13 cellular contexts compared by ENCODE assay signal in the genomic region with DNA sequence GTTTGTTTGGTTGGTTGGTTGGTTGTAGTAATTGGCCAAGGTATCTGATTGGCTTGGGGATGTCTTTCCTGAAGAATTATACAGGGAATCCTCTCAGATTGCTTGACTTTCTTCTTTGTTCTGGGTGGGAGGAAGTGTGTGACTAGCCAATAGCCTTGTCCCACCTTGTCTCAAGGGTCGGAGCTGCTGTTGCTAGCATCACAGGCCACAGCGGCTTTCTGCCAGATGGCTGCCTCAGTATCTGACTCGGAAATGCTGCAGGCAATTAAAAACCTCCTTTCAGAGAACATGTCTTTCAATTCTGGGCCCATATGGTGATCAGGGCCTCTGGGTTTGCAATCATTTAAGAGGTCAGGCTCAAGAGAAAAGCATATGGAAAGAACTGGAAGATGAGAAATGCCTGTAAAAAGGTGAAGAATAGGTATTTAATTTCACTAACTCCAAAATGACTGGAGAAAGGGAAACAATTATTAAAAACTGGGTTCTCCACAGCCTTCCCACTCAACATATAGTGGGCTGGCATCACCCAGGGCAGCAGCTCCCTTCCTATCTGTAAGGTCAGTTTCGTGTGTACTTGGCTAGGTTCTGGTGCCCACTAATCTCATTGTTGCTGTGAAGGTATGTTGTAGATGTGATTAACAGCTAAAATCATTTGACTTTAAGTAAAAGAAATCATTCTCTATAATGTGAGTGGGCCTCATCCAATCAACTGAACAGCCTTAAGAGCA. TPM values are rescaled to one million over a fixed set of nuclear protein-coding genes. Genes with fewer than 3 reads are reported as not detected.
A peak's percentile ranks its signal among the peaks of the same experiment; 100 is the strongest.
DNase-seq lines count a peak whose midpoint lies in the region; ATAC-seq and TF ChIP-seq lines count a peak whose summit lies in the region.
"Had no signal": no experiment of that assay in that cellular context is flagged by ENCODE, and none has a peak within 500 bp of the region (broad histone marks: within the 10 kb centered on the region; RNA-seq: fewer than 3 reads in every experiment).

No MANE protein-coding gene starts in this region.

- no peaks in the 10 kb centered on the region for H3K27me3 Mint-ChIP-seq in CD8-positive, alpha-beta T cell (ENCODE audit: low read depth)
- no peaks in the 10 kb centered on the region for H3K27me3 Mint-ChIP-seq in activated naive CD8-positive, alpha-beta T cell treated with anti-CD3 and anti-CD28 coated beads for 36 hours
- no peaks in the 10 kb centered on the region for H3K27me3 Mint-ChIP-seq in natural killer cell (ENCODE audit: low read depth in 2 of 2)

- H3K4me3 ChIP-seq in CD8-positive, alpha-beta T cell (ENCODE audit: low read depth, low read length) = peak overlapping the region; percentile 25
- no peak overlapping the region for H3K4me3 ChIP-seq in dorsolateral prefrontal cortex

- H3K27ac ChIP-seq in CD8-positive, alpha-beta T cell (ENCODE audit: low read depth, low read length) = no peak overlapping the region
- no peak overlapping the region for H3K27ac ChIP-seq in dorsolateral prefrontal cortex

- ATAC-seq in CD8-positive, alpha-beta T cell = no peak
- no peak for ATAC-seq in natural killer cell

- no peaks in the 10 kb centered on the region for H3K9me3 ChIP-seq in CD8-positive, alpha-beta T cell (ENCODE audit: low read length)
- H3K9me3 ChIP-seq: Caco-2 had no signal

- no peaks in the 10 kb centered on the region for H3K9me3 Mint-ChIP-seq in CD8-positive, alpha-beta T cell
- peaks cover 2% of the 10 kb centered on the region for H3K9me3 Mint-ChIP-seq in activated naive CD8-positive, alpha-beta T cell treated with anti-CD3 and anti-CD28 coated beads for 36 hours
- H3K9me3 Mint-ChIP-seq in natural killer cell = no peaks in the 10 kb centered on the region

- peaks cover 47% of the 10 kb centered on the region for H3K36me3 Mint-ChIP-seq in CD8-positive, alpha-beta T cell
- peaks cover 63% of the 10 kb centered on the region for H3K36me3 Mint-ChIP-seq in activated naive CD8-positive, alpha-beta T cell treated with anti-CD3 and anti-CD28 coated beads for 36 hours
- no peaks in the 10 kb centered on the region for H3K36me3 Mint-ChIP-seq in natural killer cell

- POLR2A ChIA-PET in CD8-positive, alpha-beta T cell (lab: Charles Lee) = interaction anchor here (1.6 to 10.8 kb wide), 4 partner anchors 18 to 40 kb away, joined by 4 to 117 read pairs (median 8); no protein-coding TSS in a partner anchor

- H3K36me3 ChIP-seq in CD8-positive, alpha-beta T cell (ENCODE audit: insufficient read depth, low read length) = no peaks in the 10 kb centered on the region

- intact Hi-C loops in CD8-positive, alpha-beta T cell (cut with DNase I, micrococcal nuclease) = loop anchor here in 1 of 2 experiments (2.0 kb wide), 1 partner anchor 14 kb away; no protein-coding TSS in a partner anchor
- intact Hi-C loops in natural killer cell (cut with micrococcal nuclease) (no loop called here), dorsolateral prefrontal cortex (cut with DNase I) (no loop called here)

- H3K4me1 ChIP-seq in CD8-positive, alpha-beta T cell (ENCODE audit: insufficient read depth, low read length) = peaks cover 100% of the 10 kb centered on the region
- H3K4me1 ChIP-seq: Caco-2 had no signal

- H3K27me3 ChIP-seq in CD8-positive, alpha-beta T cell (ENCODE audit: insufficient read depth, low read length) = no peaks in the 10 kb centered on the region
- no peaks in the 10 kb centered on the region for H3K27me3 ChIP-seq in dorsolateral prefrontal cortex

- H3K4me1 Mint-ChIP-seq in CD8-positive, alpha-beta T cell (ENCODE audit: low read depth) = peaks cover 97% of the 10 kb centered on the region
- H3K4me1 Mint-ChIP-seq in activated naive CD8-positive, alpha-beta T cell treated with anti-CD3 and anti-CD28 coated beads for 36 hours = peaks cover 92% of the 10 kb centered on the region
- H3K4me1 Mint-ChIP-seq in natural killer cell = peaks cover 88 to 95% of the 10 kb centered on the region in 2 donors

- TF ChIP-seq CTCF in CD8-positive, alpha-beta T cell (IDR thresholded peaks at IDR 0.05) = no peak
- no peak for TF ChIP-seq CTCF in natural killer cell (IDR thresholded peaks at IDR 0.05)
- no peak for TF ChIP-seq CTCF in dorsolateral prefrontal cortex (IDR thresholded peaks at IDR 0.05 in 54 of 56, conservative IDR thresholded peaks at IDR 0.05 in 2 of 56; ENCODE audit: low read depth in 1 of 56, partially characterized antibody in 56 of 56)

- no peak for DNase-seq in CD8-positive, alpha-beta T cell
- DNase-seq in NCI-H2171 (lab: John Stamatoyannopoulos, UW) (peak; percentile 30), natural killer cell (no peak), SKM-1 treated with dmso at 0.1 percent for 144 hours (lab: John Stamatoyannopoulos, UW; ENCODE audit: unreplicated experiment) (no peak), NCI-H187 (lab: John Stamatoyannopoulos, UW) (no peak), dorsolateral prefrontal cortex (no peak), islet precursor cell (no peak)
- DNase-seq in activated naive CD8-positive, alpha-beta T cell treated with anti-CD3 and anti-CD28 coated beads for 36 hours = no peak
- DNase-seq: activated CD4-positive, alpha-beta T cell treated with anti-CD3 and anti-CD28 coated beads for 4 hours; aorta; Caco-2; hippocampal formation; NCI-H2029 treated with DMSO at 0.1 percent for 48 hours had no signal

- H3K27ac Mint-ChIP-seq in CD8-positive, alpha-beta T cell = peak overlapping the region; percentile 94
- H3K27ac Mint-ChIP-seq in activated naive CD8-positive, alpha-beta T cell treated with anti-CD3 and anti-CD28 coated beads for 36 hours = peak overlapping the region; percentile 94
- H3K27ac Mint-ChIP-seq in natural killer cell = peak overlapping the region; percentile 75 to 84

- H3K4me3 Mint-ChIP-seq in CD8-positive, alpha-beta T cell = peak overlapping the region; percentile 55
- peak overlapping the region; percentile 49 for H3K4me3 Mint-ChIP-seq in activated naive CD8-positive, alpha-beta T cell treated with anti-CD3 and anti-CD28 coated beads for 36 hours
- peak overlapping the region; percentile 53 for H3K4me3 Mint-ChIP-seq in natural killer cell

- CTCF ChIA-PET in CD8-positive, alpha-beta T cell (lab: Charles Lee) = interaction anchor here (0.9 kb wide), 1 partner anchor 26 kb away, joined by 3 read pairs; no protein-coding TSS in a partner anchor

RNA-seq across cellular contexts. Expression of gene TGFBR2, which starts 32.4 kb away (rescaled TPM):
- 100 to 1,000 TPM; 191 to 197 TPM for total RNA-seq in CD8-positive, alpha-beta T cell
- total RNA-seq in activated naive CD8-positive, alpha-beta T cell treated with anti-CD3 and anti-CD28 coated beads for 36 hours = 10 to 100 TPM; 64.1 to 65.1 TPM
- 100 to 1,000 TPM in 1 of 3 donors, 10 to 100 TPM in 2; 70.4 to 113 (median 99.3) TPM for total RNA-seq in natural killer cell
- 10 to 100 TPM in 113 of 120 experiments, 1 to 10 TPM in 7; 6.9 to 41.8 (median 15.9) TPM for total RNA-seq in dorsolateral prefrontal cortex
